Comparison of ENCODE assay signal across 9 cellular contexts in the genomic region with DNA sequence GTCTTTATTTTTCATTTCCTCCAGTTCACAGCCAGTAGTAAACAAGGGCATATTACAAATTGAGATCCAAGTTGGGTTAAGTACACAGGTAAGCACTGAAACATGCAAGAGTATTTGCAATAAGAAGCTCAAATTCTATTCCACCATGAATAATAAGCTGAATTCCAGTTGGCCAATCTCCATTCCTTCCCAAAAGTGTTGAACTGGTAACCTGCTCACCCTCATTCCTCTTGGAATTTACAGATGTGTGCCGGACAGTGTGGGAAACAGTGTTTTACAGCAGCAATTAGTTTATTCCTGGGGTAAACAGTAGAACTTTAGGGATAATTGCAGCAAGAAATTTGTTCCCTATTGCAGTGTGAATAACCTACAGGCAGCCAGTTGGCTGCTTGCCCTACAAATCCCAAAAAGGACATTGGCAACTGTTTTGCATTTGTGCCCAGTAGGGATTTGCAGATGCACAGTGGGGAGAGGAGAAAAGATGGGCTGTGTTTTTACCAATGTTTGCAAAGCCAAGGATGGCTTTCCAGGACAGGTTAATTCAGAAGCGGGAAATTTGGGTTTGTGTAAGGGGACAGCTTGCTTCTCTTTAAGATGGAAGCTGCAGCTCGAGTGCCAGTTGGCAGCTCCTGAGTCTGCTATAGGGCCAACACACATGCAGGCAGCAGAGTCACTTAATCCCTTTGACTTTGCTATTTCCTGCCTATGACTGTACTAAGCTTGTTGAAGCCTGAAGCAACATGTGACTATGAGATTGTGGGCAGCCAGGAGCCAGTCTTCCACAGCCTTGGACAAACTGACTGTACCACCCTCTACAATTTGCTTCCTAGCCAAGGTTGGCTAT.
DNase-seq lines count a peak whose midpoint lies in the region; ATAC-seq and TF ChIP-seq lines count a peak whose summit lies in the region.
"Had no signal": no experiment of that assay in that cellular context is flagged by ENCODE, and none has a peak within 500 bp of the region (broad histone marks: within the 10 kb centered on the region; RNA-seq: fewer than 3 reads in every experiment).

No MANE protein-coding gene starts in this region.

- H3K27me3 Mint-ChIP-seq in GM23338 (ENCODE audit: insufficient read depth, low read depth, poor library complexity), result no peaks in the 10 kb centered on the region

- in situ Hi-C loops in gastrocnemius medialis (cut with MboI; ENCODE audit: low sequenced_read_pairs in 4 of 4), result loop anchor here in 2 of 4 donors (25.0 kb wide), 2 partner anchors 404 to 429 kb away; partner anchors contain the start of gene KCNJ2 (in 1 of the 2)

- H3K4me3 Mint-ChIP-seq in GM23338, result no peak overlapping the region

- DNase-seq in GM23338 (ENCODE audit: low spot score) (no peak), RKO (ENCODE audit: low spot score) (peak; percentile 58), fibroblast of peridontal ligament (ENCODE audit: extremely low read depth) (peak; percentile 67), gastrocnemius medialis (peak; percentile 82 to 91), NCI-H1048 (lab: John Stamatoyannopoulos, UW) (no peak), NCI-H2081 treated with DMSO at 0.1 percent for 48 hours (lab: John Stamatoyannopoulos, UW) (no peak)
- DNase-seq: activated effector memory CD4-positive, alpha-beta T cell treated with Interleukin-2 at 50 U/mL for 16 hours had no signal

- no peaks in the 10 kb centered on the region for H4K20me1 ChIP-seq in GM23338 (replicated peaks; ENCODE audit: insufficient read depth)

- intact Hi-C loops in gastrocnemius medialis (cut with DNase I; ENCODE audit: low total_unique reads), result loop anchor here (2.0 to 10.0 kb wide), 3 partner anchors 129 to 435 kb away; partner anchors contain the start of gene KCNJ2

- H3K36me3 Mint-ChIP-seq in GM23338 (ENCODE audit: low read depth), result no peaks in the 10 kb centered on the region

- H3K4me2 ChIP-seq in GM23338, result no peak overlapping the region

- H3K9me3 ChIP-seq in gastrocnemius medialis, result no peaks in the 10 kb centered on the region

- no peaks in the 10 kb centered on the region for H3K4me1 ChIP-seq in GM23338 (ENCODE audit: insufficient read depth)
- peaks cover 32 to 40% of the 10 kb centered on the region in 2 donors for H3K4me1 ChIP-seq in gastrocnemius medialis

- H3K9me2 ChIP-seq in GM23338 (ENCODE audit: insufficient read depth), result 0 out of 2 replicates have a peak, but pooled peaks cover 4% of the 10 kb centered on the region

- H3K4me3 ChIP-seq in GM23338, result no peak overlapping the region
- H3K4me3 ChIP-seq in gastrocnemius medialis, result no peak overlapping the region

- no peaks in the 10 kb centered on the region; the same call in 1 of the 3 replicates for H3K9me3 Mint-ChIP-seq in GM23338

- H3F3A ChIP-seq in GM23338 (replicated peaks; ENCODE audit: low read depth), result no peaks in the 10 kb centered on the region

- ATAC-seq in GM23338 (no peak), gastrocnemius medialis (peak; percentile 100), GM18870 (IDR thresholded peaks at IDR 0.05; ENCODE audit: unreplicated experiment) (no peak), HG03139 (IDR thresholded peaks at IDR 0.05; ENCODE audit: unreplicated experiment) (no peak)

- H3K27me3 ChIP-seq in GM23338 (ENCODE audit: insufficient read depth) (no peaks in the 10 kb centered on the region), gastrocnemius medialis (no peaks in the 10 kb centered on the region)

- H2AFZ ChIP-seq in GM23338, result peak overlapping the region; percentile 10; the same call in 1 of the 2 replicates

- no peaks in the 10 kb centered on the region for H3K4me1 Mint-ChIP-seq in GM23338

- no peak overlapping the region for H3K27ac ChIP-seq in GM23338 (ENCODE audit: low read depth)
- peak overlapping the region; percentile 74 to 83 (median 78) for H3K27ac ChIP-seq in gastrocnemius medialis

- TF ChIP-seq CTCF in GM23338 (conservative IDR thresholded peaks at IDR 0.05; ENCODE audit: low read depth in 2 of 2), result no peak
- TF ChIP-seq CTCF in gastrocnemius medialis (IDR thresholded peaks at IDR 0.05 in 4 of 5, conservative IDR thresholded peaks at IDR 0.05 in 1 of 5), result no peak

- H3K27ac Mint-ChIP-seq in GM23338, result no peak overlapping the region

- no peak for TF ChIP-seq POLR2A in gastrocnemius medialis (IDR thresholded peaks at IDR 0.05)

- H3K79me2 ChIP-seq in GM23338 (replicated peaks; ENCODE audit: insufficient read depth), result no peaks in the 10 kb centered on the region

- H3K36me3 ChIP-seq in GM23338 (ENCODE audit: insufficient read depth), result no peaks in the 10 kb centered on the region
- H3K36me3 ChIP-seq in gastrocnemius medialis, result no peaks in the 10 kb centered on the region

TF ChIP-seq in GM23338, 12 proteins besides CTCF, POLR2A, EP300 and RAD21 (continues in another document):
- TF ChIP-seq ZNF331 (CRISPR knock-in tag; IDR thresholded peaks at IDR 0.05; ENCODE audit: low read depth) (no peak), POLR2AphosphoS5 (IDR thresholded peaks at IDR 0.05; ENCODE audit: low read depth) (no peak), ZNF462 (CRISPR knock-in tag; IDR thresholded peaks at IDR 0.05) (no peak), ZNF114 (CRISPR knock-in tag; IDR thresholded peaks at IDR 0.05) (no peak), NANOG (IDR thresholded peaks at IDR 0.05; ENCODE audit: borderline replicate concordance) (no peak)

Comparison
In these comparisons a context has a peak if more than half of its experiments do, and no peak if none do; other contexts are left out.
1. ATAC-seq: peak in gastrocnemius medialis (2 of 2); none in GM23338 (single experiment), GM18870 (single experiment) and HG03139 (single experiment).
2. DNase-seq: peak in RKO (single experiment), fibroblast of peridontal ligament (single experiment) and gastrocnemius medialis (2 of 2); none in GM23338 (single experiment), NCI-H1048 (single experiment) and NCI-H2081 treated with DMSO at 0.1 percent for 48 hours (single experiment).